In the genomic region with DNA sequence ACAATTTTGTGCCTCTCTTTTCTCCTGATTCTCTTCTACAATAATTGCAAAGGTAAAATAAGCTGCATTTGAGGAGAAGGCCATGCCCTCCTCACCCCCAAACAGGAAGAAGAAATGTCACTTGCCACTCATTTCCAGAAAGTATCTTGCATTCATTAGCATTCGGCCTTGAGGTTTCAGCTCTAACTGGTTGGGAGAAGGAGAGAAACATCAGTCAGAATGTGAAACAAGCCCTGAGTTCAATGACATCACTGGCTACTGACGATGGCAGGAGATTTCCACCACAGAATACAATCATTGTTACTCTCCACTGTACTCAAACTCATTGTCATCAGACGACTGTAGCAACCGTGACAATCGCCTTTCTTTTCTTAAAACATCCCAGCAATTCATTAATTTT, we compare ENCODE assay signal across 10 cellular contexts.
DNase-seq lines count a peak whose midpoint lies in the region; ATAC-seq and TF ChIP-seq lines count a peak whose summit lies in the region.
"Had no signal": no experiment of that assay in that cellular context is flagged by ENCODE, and none has a peak within 500 bp of the region (broad histone marks: within the 10 kb centered on the region; RNA-seq: fewer than 3 reads in every experiment).

No MANE protein-coding gene starts in this region.

- H2BK15ac ChIP-seq in mesenchymal stem cell (ENCODE audit: low read depth, poor library complexity, severe bottlenecking): no peak overlapping the region

- no peak overlapping the region for H3K23ac ChIP-seq in mesenchymal stem cell (ENCODE audit: low read length in 2 of 2)

- no peak overlapping the region for H2BK12ac ChIP-seq in mesenchymal stem cell (ENCODE audit: low read length in 2 of 2)

- peaks cover 0 to 11% (median 0%) of the 10 kb centered on the region in 6 donors for H3K36me3 ChIP-seq in spleen
- H3K36me3 ChIP-seq in mesenchymal stem cell (ENCODE audit: control insufficient read depth in 1 of 2, insufficient read depth in 2 of 2, low read depth in 1 of 2, low read length in 2 of 2): no peaks in the 10 kb centered on the region

- H3K18ac ChIP-seq in mesenchymal stem cell (ENCODE audit: low read depth in 1 of 2, low read length in 2 of 2): no peak overlapping the region

- intact Hi-C loops in dorsolateral prefrontal cortex (cut with DNase I) (loop anchor here in 1 of 2 donors (5.0 kb wide), 1 partner anchor 70 kb away; no protein-coding TSS in a partner anchor), spleen (cut with DNase I; ENCODE audit: low total_unique reads) (no loop called here)

- no peak overlapping the region for H3K4ac ChIP-seq in mesenchymal stem cell (ENCODE audit: low read depth in 1 of 2, low read length in 2 of 2)

- H2AK5ac ChIP-seq in mesenchymal stem cell (ENCODE audit: low read length, severe bottlenecking): no peak overlapping the region

- no peak overlapping the region for H3K9ac ChIP-seq in mesenchymal stem cell (ENCODE audit: low read length)

- H3K79me1 ChIP-seq in mesenchymal stem cell (replicated peaks; ENCODE audit: low read length, poor library complexity, severe bottlenecking): no peaks in the 10 kb centered on the region

- H2AFZ ChIP-seq in mesenchymal stem cell (ENCODE audit: low read depth, low read length): no peak overlapping the region

- TF ChIP-seq CTCF in GM10266 (IDR thresholded peaks at IDR 0.05; ENCODE audit: control insufficient read depth, insufficient read depth, low read depth, missing control alignments) (no peak), dorsolateral prefrontal cortex (IDR thresholded peaks at IDR 0.05 in 54 of 56, conservative IDR thresholded peaks at IDR 0.05 in 2 of 56; ENCODE audit: low read depth in 1 of 56, partially characterized antibody in 56 of 56) (no peak), spleen (IDR thresholded peaks at IDR 0.05 in 8 of 11, conservative IDR thresholded peaks at IDR 0.05 in 3 of 11) (no peak)

- no peak overlapping the region for H3K14ac ChIP-seq in mesenchymal stem cell (ENCODE audit: low read length in 2 of 2)

- H2BK120ac ChIP-seq in mesenchymal stem cell (ENCODE audit: low read depth, low read length): no peak overlapping the region

- 64 to 83% (median 73%) methylated on average over 5 of the region's 5 CpGs for WGBS in spleen, 5 donors
- 81% methylated on average over 4 of the region's 5 CpGs for WGBS in mesenchymal stem cell

- H4K8ac ChIP-seq in mesenchymal stem cell (ENCODE audit: low read length): no peak overlapping the region

- ATAC-seq in HG03139 (IDR thresholded peaks at IDR 0.05; ENCODE audit: unreplicated experiment) (peak; percentile 75), HG03025 (IDR thresholded peaks at IDR 0.05; ENCODE audit: low FRiP score, unreplicated experiment) (no peak)

- H3K4me2 ChIP-seq in mesenchymal stem cell (ENCODE audit: low read length, poor library complexity, severe bottlenecking): no peak overlapping the region

- H4K91ac ChIP-seq in mesenchymal stem cell (ENCODE audit: low read length): no peak overlapping the region

- H3K27ac ChIP-seq in dorsolateral prefrontal cortex: peak overlapping the region; percentile 9 to 95 (median 85)
- no peak overlapping the region for H3K27ac ChIP-seq in spleen
- H3K27ac ChIP-seq in mesenchymal stem cell (ENCODE audit: low read length, poor library complexity, severe bottlenecking): no peak overlapping the region

- TF ChIP-seq POLR2A in spleen (IDR thresholded peaks at IDR 0.05): no peak

- H2BK5ac ChIP-seq in mesenchymal stem cell (ENCODE audit: low read depth, low read length, poor library complexity, severe bottlenecking): no peak overlapping the region

- no peaks in the 10 kb centered on the region for H3K4me1 ChIP-seq in spleen
- no peaks in the 10 kb centered on the region for H3K4me1 ChIP-seq in mesenchymal stem cell (ENCODE audit: control insufficient read depth, insufficient read depth, low read depth, low read length)

- H3K27me3 ChIP-seq in dorsolateral prefrontal cortex (no peaks in the 10 kb centered on the region), spleen (replicated peaks in 1 of 7) (no peaks in the 10 kb centered on the region), mesenchymal stem cell (ENCODE audit: control insufficient read depth in 1 of 2, insufficient read depth in 1 of 2, low read length in 2 of 2) (no peaks in the 10 kb centered on the region)

- peaks cover 0 to 9% (median 0%) of the 10 kb centered on the region in 8 donors for H3K9me3 ChIP-seq in spleen
- H3K9me3 ChIP-seq in mesenchymal stem cell (ENCODE audit: control insufficient read depth, low read length): no peaks in the 10 kb centered on the region

- DNase-seq in GM10266 (ENCODE audit: extremely low spot score) (peak; percentile 31), GM19240 (ENCODE audit: insufficient read length, low spot score) (peak; percentile 8), dorsolateral prefrontal cortex (peak in 1 of 10 donors; percentile 46), spleen (no peak), mesenchymal stem cell (no peak), dermis blood vessel endothelial cell (no peak)
- DNase-seq: H7, Right ventricle myocardium superior had no signal

- H3K4me3 ChIP-seq in dorsolateral prefrontal cortex (peak overlapping the region in 36 of 59 donors; percentile 0 to 56 (median 22)), spleen (no peak overlapping the region), mesenchymal stem cell (ENCODE audit: insufficient read depth in 1 of 2, low read depth in 1 of 2, low read length in 2 of 2) (no peak overlapping the region)

Comparison
In these comparisons a context has a peak if more than half of its experiments do, and no peak if none do; other contexts are left out.
1. DNase-seq: peak in GM10266 (single experiment) and GM19240 (single experiment); none in spleen (single experiment), mesenchymal stem cell (single experiment) and dermis blood vessel endothelial cell (single experiment).
2. H3K27ac ChIP-seq: peak in dorsolateral prefrontal cortex (59 of 59); none in spleen (0 of 8) and mesenchymal stem cell (single experiment).
3. H3K4me3 ChIP-seq: peak in dorsolateral prefrontal cortex (36 of 59); none in spleen (0 of 8) and mesenchymal stem cell (0 of 2).